Comparison of ENCODE assay signal across 27 cellular contexts in the genomic region with DNA sequence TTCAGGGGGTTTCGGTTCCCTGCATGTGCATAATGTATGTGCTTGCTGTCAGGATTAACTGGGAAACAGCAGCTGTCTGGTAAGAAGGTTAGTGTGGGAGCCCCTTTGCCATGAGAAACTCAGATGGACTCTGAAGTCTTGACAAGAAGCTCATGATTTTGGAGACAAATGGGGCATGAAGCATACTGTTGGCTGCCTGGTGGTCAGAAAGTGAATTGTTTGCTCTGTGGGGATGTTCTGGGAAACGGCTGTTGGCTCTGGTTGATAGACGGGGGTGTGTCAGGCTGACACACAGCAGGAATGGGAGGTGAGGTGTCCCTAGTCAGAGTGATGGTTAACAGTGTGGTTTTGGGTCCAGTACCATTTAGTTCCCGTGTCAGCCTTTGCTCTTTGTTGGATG.
DNase-seq lines count a peak whose midpoint lies in the region; ATAC-seq and TF ChIP-seq lines count a peak whose summit lies in the region.
"Had no signal": no experiment of that assay in that cellular context is flagged by ENCODE, and none has a peak within 500 bp of the region (broad histone marks: within the 10 kb centered on the region; RNA-seq: fewer than 3 reads in every experiment).

No MANE protein-coding gene starts in this region.

- H3K4me1 Mint-ChIP-seq in glutamatergic neuron (ENCODE audit: low read depth, unreplicated experiment), result peaks cover 2% of the 10 kb centered on the region
- no peaks in the 10 kb centered on the region for H3K4me1 Mint-ChIP-seq in neural progenitor cell
- H3K4me1 Mint-ChIP-seq: activated CD4-positive, alpha-beta memory T cell treated with anti-CD3 and anti-CD28 coated beads, Interleukin-2, amount 10 ng/mL, durations not matched to agents 7 days and 5 days; natural killer cell; stimulated activated naive B cell treated with anti-CD40 and anti-IgM and Interleukin-4, amounts not matched to agents 10 μg/mL and 1 μg/mL and 100 μg/mL, for 72 hours had no signal

- no peak overlapping the region for H3K27ac ChIP-seq in neural progenitor cell
- H3K27ac ChIP-seq: adrenal gland; BLaER1 treated with 17β-estradiol and CSF1 and Interleukin-3, amounts not matched to agents 10 nM and 100 nM; HL-60; RWPE1 had no signal

- TF ChIP-seq CTCF in glutamatergic neuron (IDR thresholded peaks at IDR 0.05; ENCODE audit: partially characterized antibody, unreplicated experiment) (peak; percentile 46), neural progenitor cell (IDR thresholded peaks at IDR 0.05) (peak; percentile 20)

- H3K4me3 ChIP-seq in H7 (ENCODE audit: insufficient read depth, low read depth, low read length) (no peak overlapping the region), neural progenitor cell (no peak overlapping the region)
- H3K4me3 ChIP-seq: adrenal gland; BLaER1 treated with 17β-estradiol and CSF1 and Interleukin-3, amounts not matched to agents 10 nM and 100 nM; mucosa of descending colon had no signal

- H3K36me3 Mint-ChIP-seq in glutamatergic neuron (ENCODE audit: unreplicated experiment), result no peaks in the 10 kb centered on the region
- H3K36me3 Mint-ChIP-seq in neural progenitor cell, result no peaks in the 10 kb centered on the region
- H3K36me3 Mint-ChIP-seq: natural killer cell; stimulated activated naive B cell treated with anti-CD40 and anti-IgM and Interleukin-4, amounts not matched to agents 10 μg/mL and 1 μg/mL and 100 μg/mL, for 72 hours had no signal

- H2AFZ ChIP-seq in neural progenitor cell (replicated peaks), result no peak overlapping the region

- H3K36me3 ChIP-seq in H7 (replicated peaks; ENCODE audit: control insufficient read depth, insufficient read depth, low read length) (no peaks in the 10 kb centered on the region), neural progenitor cell (no peaks in the 10 kb centered on the region)
- H3K36me3 ChIP-seq: adrenal gland; BLaER1 treated with 17β-estradiol and CSF1 and Interleukin-3, amounts not matched to agents 10 nM and 100 nM had no signal

- peak; percentile 57 for DNase-seq in H7
- peak; percentile 57 for DNase-seq in NCI-H2227 treated with DMSO at 0.1 percent for 48 hours (lab: John Stamatoyannopoulos, UW)
- DNase-seq in glutamatergic neuron, result no peak
- peak; percentile 25 for DNase-seq in neural progenitor cell (ENCODE audit: low spot score)
- no peak for DNase-seq in NK-92 (lab: John Stamatoyannopoulos, UW; ENCODE audit: unreplicated experiment)
- no peak for DNase-seq in HT-29 (ENCODE audit: low spot score)
- no peak for DNase-seq in stimulated activated CD4-positive, alpha-beta T cell treated with anti-CD3 and anti-CD28 coated beads, Interleukin-12 subunit alpha, Interleukin-12 subunit beta, amount 100 ng/mL, for 4 hours
- DNase-seq: activated CD4-positive, alpha-beta memory T cell treated with anti-CD3 and anti-CD28 coated beads, Interleukin-2, amount 10 ng/mL, durations not matched to agents 7 days and 5 days; activated CD4-positive, CD25-positive, alpha-beta regulatory T cell treated with anti-CD3 and anti-CD28 coated beads, Interleukin-2, amount 50 U/mL, for 72 hours; activated CD8-positive, alpha-beta memory T cell treated with anti-CD3 and anti-CD28 coated beads, Interleukin-2, amount 50 U/mL, for 4 hours; activated naive CD4-positive, alpha-beta T cell treated with anti-CD3 and anti-CD28 coated beads for 36 hours; adrenal gland; central memory CD4-positive, alpha-beta T cell; COR-L47; cortex of kidney; effector memory CD8-positive, alpha-beta T cell; erythroblast; mucosa of descending colon; natural killer cell; NCI-H1417 treated with DMSO at 0.1 percent for 48 hours; NCI-H2081 treated with DMSO at 0.1 percent for 48 hours; stimulated activated naive B cell treated with anti-CD40 and anti-IgM and Interleukin-4, amounts not matched to agents 10 μg/mL and 1 μg/mL and 100 μg/mL, for 72 hours had no signal

- H3K4me2 ChIP-seq in neural progenitor cell, result no peak overlapping the region
- H3K4me2 ChIP-seq: BLaER1 treated with 17β-estradiol and CSF1 and Interleukin-3, amounts not matched to agents 10 nM and 100 nM had no signal

- no peak overlapping the region for H3K9ac ChIP-seq in neural progenitor cell
- H3K9ac ChIP-seq: BLaER1 treated with 17β-estradiol and CSF1 and Interleukin-3, amounts not matched to agents 10 nM and 100 nM had no signal

- no peaks in the 10 kb centered on the region for H3K9me3 ChIP-seq in neural progenitor cell (ENCODE audit: low read depth)
- H3K9me3 ChIP-seq: adrenal gland; BLaER1 treated with 17β-estradiol and CSF1 and Interleukin-3, amounts not matched to agents 10 nM and 100 nM; mucosa of descending colon had no signal

- no peaks in the 10 kb centered on the region for H3K79me2 ChIP-seq in neural progenitor cell (ENCODE audit: low read depth)

- H3K4me3 Mint-ChIP-seq in glutamatergic neuron (ENCODE audit: unreplicated experiment) (no peak overlapping the region), neural progenitor cell (no peak overlapping the region)
- H3K4me3 Mint-ChIP-seq: activated CD4-positive, alpha-beta memory T cell treated with anti-CD3 and anti-CD28 coated beads, Interleukin-2, amount 10 ng/mL, durations not matched to agents 7 days and 5 days; activated naive CD4-positive, alpha-beta T cell treated with anti-CD3 and anti-CD28 coated beads for 36 hours; activated T-helper 1 cell treated with anti-CD3 and anti-CD28 coated beads, Interleukin-12 subunit alpha, Interleukin-12 subunit beta, Interleukin-2, Interleukin-4 antibody, amounts not matched to agents 30 ng/mL and 10 ng/mL and 1 ng/mL, durations not matched to agents 14 hours and 24 hours and 36 hours; effector memory CD8-positive, alpha-beta T cell; natural killer cell; stimulated activated naive B cell treated with anti-CD40 and anti-IgM and Interleukin-4, amounts not matched to agents 10 μg/mL and 1 μg/mL and 100 μg/mL, for 72 hours had no signal

- no peak overlapping the region for H3K27ac Mint-ChIP-seq in glutamatergic neuron (ENCODE audit: unreplicated experiment)
- H3K27ac Mint-ChIP-seq in neural progenitor cell, result no peak overlapping the region
- H3K27ac Mint-ChIP-seq: activated CD4-positive, alpha-beta memory T cell treated with anti-CD3 and anti-CD28 coated beads, Interleukin-2, amount 10 ng/mL, durations not matched to agents 7 days and 5 days; activated naive CD4-positive, alpha-beta T cell treated with anti-CD3 and anti-CD28 coated beads for 36 hours; activated T-helper 1 cell treated with anti-CD3 and anti-CD28 coated beads, Interleukin-12 subunit alpha, Interleukin-12 subunit beta, Interleukin-2, Interleukin-4 antibody, amounts not matched to agents 30 ng/mL and 10 ng/mL and 1 ng/mL, durations not matched to agents 14 hours and 24 hours and 36 hours; effector memory CD8-positive, alpha-beta T cell; natural killer cell; stimulated activated naive B cell treated with anti-CD40 and anti-IgM and Interleukin-4, amounts not matched to agents 10 μg/mL and 1 μg/mL and 100 μg/mL, for 72 hours had no signal

- H3K9me3 Mint-ChIP-seq in glutamatergic neuron (ENCODE audit: unreplicated experiment), result no peaks in the 10 kb centered on the region
- H3K9me3 Mint-ChIP-seq in neural progenitor cell, result no peaks in the 10 kb centered on the region
- H3K9me3 Mint-ChIP-seq: activated CD4-positive, alpha-beta memory T cell treated with anti-CD3 and anti-CD28 coated beads, Interleukin-2, amount 10 ng/mL, durations not matched to agents 7 days and 5 days; activated naive CD4-positive, alpha-beta T cell treated with anti-CD3 and anti-CD28 coated beads for 36 hours; activated T-helper 1 cell treated with anti-CD3 and anti-CD28 coated beads, Interleukin-12 subunit alpha, Interleukin-12 subunit beta, Interleukin-2, Interleukin-4 antibody, amounts not matched to agents 30 ng/mL and 10 ng/mL and 1 ng/mL, durations not matched to agents 14 hours and 24 hours and 36 hours had no signal

- no peaks in the 10 kb centered on the region for H3K4me1 ChIP-seq in neural progenitor cell
- H3K4me1 ChIP-seq: adrenal gland; BLaER1 treated with 17β-estradiol and CSF1 and Interleukin-3, amounts not matched to agents 10 nM and 100 nM had no signal

- ATAC-seq in GM18498 (IDR thresholded peaks at IDR 0.05; ENCODE audit: unreplicated experiment), result no peak
- ATAC-seq: effector memory CD8-positive, alpha-beta T cell; mucosa of descending colon; natural killer cell; stimulated activated naive B cell treated with anti-CD40 and anti-IgM and Interleukin-4, amounts not matched to agents 10 μg/mL and 1 μg/mL and 100 μg/mL, for 72 hours had no signal

- no peaks in the 10 kb centered on the region for H3F3A ChIP-seq in neural progenitor cell (ENCODE audit: low read depth)

- H3K27me3 ChIP-seq in H7 (ENCODE audit: control insufficient read depth, insufficient read depth, low read length), result no peaks in the 10 kb centered on the region
- H3K27me3 ChIP-seq in neural progenitor cell, result no peaks in the 10 kb centered on the region
- H3K27me3 ChIP-seq: adrenal gland; BLaER1 treated with 17β-estradiol and CSF1 and Interleukin-3, amounts not matched to agents 10 nM and 100 nM had no signal

- H4K20me1 ChIP-seq in neural progenitor cell (ENCODE audit: low read depth), result no peaks in the 10 kb centered on the region
- H4K20me1 ChIP-seq: BLaER1 treated with 17β-estradiol and CSF1 and Interleukin-3, amounts not matched to agents 10 nM and 100 nM had no signal

- H3K27me3 Mint-ChIP-seq in glutamatergic neuron (ENCODE audit: unreplicated experiment) (no peaks in the 10 kb centered on the region), neural progenitor cell (ENCODE audit: insufficient read depth, low read depth) (peaks cover 2% of the 10 kb centered on the region)
- H3K27me3 Mint-ChIP-seq: activated CD4-positive, alpha-beta memory T cell treated with anti-CD3 and anti-CD28 coated beads, Interleukin-2, amount 10 ng/mL, durations not matched to agents 7 days and 5 days; stimulated activated naive B cell treated with anti-CD40 and anti-IgM and Interleukin-4, amounts not matched to agents 10 μg/mL and 1 μg/mL and 100 μg/mL, for 72 hours had no signal

Comparison
In these comparisons a context has a peak if more than half of its experiments do, and no peak if none do; other contexts are left out.
1. DNase-seq: peak in H7 (single experiment), NCI-H2227 treated with DMSO at 0.1 percent for 48 hours (single experiment) and neural progenitor cell (single experiment); none in glutamatergic neuron (single experiment), NK-92 (single experiment), HT-29 (single experiment) and stimulated activated CD4-positive, alpha-beta T cell treated with anti-CD3 and anti-CD28 coated beads, Interleukin-12 subunit alpha, Interleukin-12 subunit beta, amount 100 ng/mL, for 4 hours (single experiment).